Comparison of ENCODE assay signal across 30 cellular contexts in the genomic region with DNA sequence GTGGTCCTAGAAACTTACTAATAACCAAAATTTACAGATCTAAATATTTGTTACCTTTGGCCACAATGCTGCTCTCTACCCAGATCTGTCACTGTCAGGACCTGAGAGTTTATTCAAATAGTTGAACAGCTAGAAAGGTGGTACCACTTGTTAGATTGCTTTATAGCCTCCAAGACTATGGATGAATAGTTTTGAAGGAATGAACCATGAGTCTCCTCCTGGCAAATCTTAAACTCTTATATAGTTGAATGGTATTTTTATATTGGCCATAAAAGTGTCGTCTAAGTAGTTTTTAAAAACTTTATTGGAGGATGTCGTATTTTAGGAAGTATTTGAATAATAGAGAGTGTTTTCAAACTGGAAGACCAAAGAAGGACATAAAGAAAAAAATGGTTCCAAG.
"Had no signal": no experiment of that assay in that cellular context is flagged by ENCODE, and none has a peak within 500 bp of the region (broad histone marks: within the 10 kb centered on the region; RNA-seq: fewer than 3 reads in every experiment).

No MANE protein-coding gene starts in this region.

- H3K27me3 ChIP-seq: left lung, pancreas, stomach, suprapubic skin, tibial artery, upper lobe of left lung, vagina had no signal

- H3K36me3 Mint-ChIP-seq: naive thymus-derived CD8-positive, alpha-beta T cell; stimulated activated naive B cell treated with anti-CD40 and anti-IgM and Interleukin-4, amounts not matched to agents 10 μg/mL and 1 μg/mL and 100 μg/mL, for 72 hours had no signal

- H3K4me3 ChIP-seq: left lung, lower lobe of right lung, pancreas, prostate gland, skin epidermis, stomach, suprapubic skin, thoracic aorta, tibial artery, upper lobe of left lung, vagina had no signal

- H3K9me3 Mint-ChIP-seq: naive thymus-derived CD8-positive, alpha-beta T cell; neural crest cell; stimulated activated naive B cell treated with anti-CD40 and anti-IgM and Interleukin-4, amounts not matched to agents 10 μg/mL and 1 μg/mL and 100 μg/mL, for 72 hours had no signal

- DNase-seq: hippocampal formation; kidney; left colon; left lung; lower lobe of right lung; mammary epithelial cell; mesenchymal stem cell; naive thymus-derived CD8-positive, alpha-beta T cell; nucleus accumbens; pancreas; posterior cingulate gyrus; retina; right cardiac atrium; stimulated activated CD4-positive, alpha-beta T cell treated with anti-CD3 and anti-CD28 coated beads, Interleukin-12 subunit alpha, Interleukin-12 subunit beta, amount 100 ng/mL, for 4 hours; stimulated activated CD4-positive, alpha-beta T cell treated with anti-CD3 and anti-CD28 coated beads, Interleukin-15, amount 100 ng/mL, for 24 hours; stimulated activated CD4-positive, alpha-beta T cell treated with anti-CD3 and anti-CD28 coated beads, Interleukin-2, amount 100 ng/mL, for 24 hours; stimulated activated CD4-positive, alpha-beta T cell treated with anti-CD3 and anti-CD28 coated beads, Interleukin-4, amount 100 ng/mL, for 1 hour; stimulated activated naive B cell treated with anti-CD40 and anti-IgM and Interleukin-4, amounts not matched to agents 10 μg/mL and 1 μg/mL and 100 μg/mL, for 72 hours; stimulated activated naive CD8-positive, alpha-beta T cell treated with anti-CD3 and anti-CD28 coated beads, Interleukin-15, Interleukin-2, amounts not matched to agents 100 U/mL and 50 U/mL, for 24 hours; stomach; tibial artery; upper lobe of left lung had no signal

- H3K4me1 ChIP-seq: left lung, lower lobe of right lung, pancreas, prostate gland, stomach, suprapubic skin, tibial artery, upper lobe of left lung, vagina had no signal

- H3K4me1 Mint-ChIP-seq: naive thymus-derived CD8-positive, alpha-beta T cell; nephron had no signal

- H3K27me3 Mint-ChIP-seq: naive thymus-derived CD8-positive, alpha-beta T cell; stimulated activated naive B cell treated with anti-CD40 and anti-IgM and Interleukin-4, amounts not matched to agents 10 μg/mL and 1 μg/mL and 100 μg/mL, for 72 hours had no signal

- H3K9me3 ChIP-seq: left lung, lower lobe of right lung, pancreas, prostate gland, stomach, suprapubic skin, thoracic aorta, tibial artery, upper lobe of left lung, vagina had no signal

- FAIRE-seq: islet of Langerhans, kidney, pancreas had no signal

- H3K36me3 ChIP-seq: left lung, lower lobe of right lung, pancreas, prostate gland, stomach, suprapubic skin, thoracic aorta, tibial artery, upper lobe of left lung, vagina had no signal

- H3K4me3 Mint-ChIP-seq: naive thymus-derived CD8-positive, alpha-beta T cell; nephron; neural crest cell; stimulated activated naive B cell treated with anti-CD40 and anti-IgM and Interleukin-4, amounts not matched to agents 10 μg/mL and 1 μg/mL and 100 μg/mL, for 72 hours had no signal

- H3K27ac ChIP-seq: left lung, lower lobe of right lung, pancreas, prostate gland, skin epidermis, stomach, suprapubic skin, thoracic aorta, tibial artery, upper lobe of left lung, vagina had no signal

- H3K27ac Mint-ChIP-seq: naive thymus-derived CD8-positive, alpha-beta T cell; nephron; stimulated activated naive B cell treated with anti-CD40 and anti-IgM and Interleukin-4, amounts not matched to agents 10 μg/mL and 1 μg/mL and 100 μg/mL, for 72 hours had no signal
